ENCODE assay signal across 6 cellular contexts in genomic region chr19:3606174-3606689, GRCh38. TPM values are rescaled to one million over a fixed set of nuclear protein-coding genes. Genes with fewer than 3 reads are reported as not detected.
DNase-seq lines count a peak whose midpoint lies in the region; ATAC-seq, FAIRE-seq and TF ChIP-seq lines count a peak whose summit lies in the region.

No MANE protein-coding gene starts in this region.

- no peak overlapping the region for H3K27ac Mint-ChIP-seq in activated B cell treated with CpG ODN at 0.5 μM for 24 hours

- POLR2A ChIA-PET in activated B cell treated with CpG ODN at 0.5 μM for 24 hours (lab: Charles Lee), result no interaction called here
- POLR2A ChIA-PET in HepG2 (lab: Yijun Ruan, JAX), result no interaction called here

- in situ Hi-C loops in HepG2 (cut with HindIII; ENCODE audit: extremely low pct_ligation_motif_present, low pct_unique_long_range_greater_than_20kb), result no loop called here

- no peak for TF ChIP-seq CTCF in activated B cell treated with CpG ODN at 0.5 μM for 24 hours (IDR thresholded peaks at IDR 0.05)
- TF ChIP-seq CTCF in HepG2 (CRISPR knock-in tag; IDR thresholded peaks at IDR 0.05), result no peak

- H3K36me3 ChIP-seq in HepG2 (replicated peaks in 1 of 2; ENCODE audit: control insufficient read depth in 1 of 2, insufficient read depth in 2 of 2, low read length in 2 of 2), result 0 out of 5 replicates have a peak, but pooled peaks cover 0 to 2% of the 10 kb centered on the region in 2 experiments

- H3K36me3 Mint-ChIP-seq in activated B cell treated with CpG ODN at 0.5 μM for 24 hours (ENCODE audit: low read depth), result peaks cover 8% of the 10 kb centered on the region

- H3K9ac ChIP-seq in HepG2 (ENCODE audit: insufficient read depth, low read depth, low read length), result no peak overlapping the region

- peak overlapping the region; percentile 37 to 59 (median 49); a peak in 5 of 6 replicates for H3K4me3 ChIP-seq in HepG2 (replicated peaks in 1 of 3; ENCODE audit: insufficient read depth in 1 of 3, low read depth in 2 of 3, low read length in 3 of 3)

- peak overlapping the region; percentile 77 for H3K4me2 ChIP-seq in HepG2 (ENCODE audit: low read depth, low read length)

- no peaks in the 10 kb centered on the region for H3K79me2 ChIP-seq in HepG2 (ENCODE audit: insufficient read depth, low read length)

- H3K4me3 Mint-ChIP-seq in activated B cell treated with CpG ODN at 0.5 μM for 24 hours, result peak overlapping the region; percentile 63

- H3K27ac ChIP-seq in HepG2 (ENCODE audit: extremely low read length, insufficient read depth, low read length), result no peak overlapping the region

- H4K20me1 ChIP-seq in HepG2 (ENCODE audit: insufficient read depth, low read length), result no peaks in the 10 kb centered on the region

- no peak for TF ChIP-seq POLR2A in HepG2 (IDR thresholded peaks at IDR 0.05; ENCODE audit: insufficient read depth in 1 of 2, low read depth in 2 of 2, low read length in 2 of 2)

- CTCF ChIA-PET in activated B cell treated with CpG ODN at 0.5 μM for 24 hours (lab: Charles Lee), result no interaction called here
- CTCF ChIA-PET in HepG2 (lab: Yijun Ruan, JAX; ENCODE audit: low intra/inter-chr PET ratio, low total read pairs), result no interaction called here

- TF ChIP-seq EP300 in HepG2 (IDR thresholded peaks at IDR 0.05; ENCODE audit: low read depth in 2 of 2, low read length in 2 of 2), result no peak
- TF ChIP-seq EP300 in HepG2 (CRISPR knock-in tag; IDR thresholded peaks at IDR 0.05; ENCODE audit: borderline replicate concordance), result no peak

- BruUV-seq in HepG2 (replicated peaks; lab: Mats Ljungman, UMichigan), result no TSS peak

- peaks cover 1% of the 10 kb centered on the region for H3K27me3 Mint-ChIP-seq in activated B cell treated with CpG ODN at 0.5 μM for 24 hours

- peaks cover 48% of the 10 kb centered on the region for H3K4me1 ChIP-seq in HepG2 (ENCODE audit: insufficient read depth, low read length)

- WGBS in HepG2 (ENCODE audit: low lambda C conversion rate), result 50% methylated on average over 1 of the region's 35 CpGs

- no peaks in the 10 kb centered on the region for H3K9me3 Mint-ChIP-seq in activated B cell treated with CpG ODN at 0.5 μM for 24 hours

- no peaks in the 10 kb centered on the region for H3K9me3 ChIP-seq in HepG2 (ENCODE audit: low read length)

- peaks cover 18% of the 10 kb centered on the region for H3K4me1 Mint-ChIP-seq in activated B cell treated with CpG ODN at 0.5 μM for 24 hours

- TF ChIP-seq RAD21 in HepG2 (CRISPR knock-in tag; IDR thresholded peaks at IDR 0.05), result no peak

- no peak overlapping the region for H2AFZ ChIP-seq in HepG2 (ENCODE audit: low read length)

- DNase-seq in EH (ENCODE audit: low read depth) (peak; percentile 31), activated B cell treated with CpG ODN at 0.5 μM for 24 hours (no peak), HepG2 (ENCODE audit: low spot score) (no peak), posterior cingulate gyrus (no peak), germinal center (ENCODE audit: low spot score) (no peak)

- no peak for FAIRE-seq in HepG2 (lab: Jason Lieb, UNC)

- peaks cover 0 to 29% of the 10 kb centered on the region in 2 experiments; a peak in 2 of 5 replicates for H3K27me3 ChIP-seq in HepG2 (ENCODE audit: control insufficient read depth in 1 of 2, insufficient read depth in 2 of 2, low read length in 2 of 2)

- intact Hi-C loops in activated B cell treated with CpG ODN at 0.5 μM for 24 hours (cut with micrococcal nuclease), result loop anchor here (5.0 kb wide), 1 partner anchor 49 kb away; the partner anchor contains the start of gene MFSD12
- intact Hi-C loops in HepG2 (cut with micrococcal nuclease; ENCODE audit: unreplicated experiment), result no loop called here
- intact Hi-C loops in posterior cingulate gyrus (cut with DNase I), result no loop called here

- ATAC-seq in activated B cell treated with CpG ODN at 0.5 μM for 24 hours (ENCODE audit: low read depth), result peak; percentile 35
- ATAC-seq in HepG2, result peak; percentile 53
- no peak for ATAC-seq in HG02571 (IDR thresholded peaks at IDR 0.05; ENCODE audit: unreplicated experiment)

RNA-seq across cellular contexts. Expression of gene TBXA2R, which starts 0.4 kb away (rescaled TPM):
- total RNA-seq in activated B cell treated with CpG ODN at 0.5 μM for 24 hours (0.39 and 0.47 TPM in 2 replicates), HepG2 (2016; rRNA removed; fragmentation: Illumina TruSeq; extraction: Trizol) (not detected in 2 replicates)
- not detected in 2 replicates for total RNA-seq in HepG2 (2016; cell fraction: cytosol; rRNA removed; fragmentation: Illumina TruSeq; extraction: Trizol; ENCODE audit: low read depth)
- not detected in 2 replicates for total RNA-seq in HepG2 (2016; cell fraction: insoluble cytoplasmic fraction; rRNA removed; fragmentation: Illumina TruSeq; extraction: Trizol)
- not detected in 2 replicates for total RNA-seq in HepG2 (2016; cell fraction: membrane; rRNA removed; fragmentation: Illumina TruSeq; extraction: Trizol)
- not detected in 2 replicates for total RNA-seq in HepG2 (2016; cell fraction: nucleus; rRNA removed; fragmentation: Illumina TruSeq; extraction: Trizol)
- polyA plus RNA-seq in HepG2 (2011; rRNA removed), result 0.05 and 0.09 TPM in 2 replicates
- 0.04 TPM in 2 replicates for polyA plus RNA-seq in HepG2 (2011; cell fraction: cytosol; rRNA removed)
- polyA plus RNA-seq in HepG2 (2011; cell fraction: nucleus; rRNA removed), result 0.11 TPM in 1 of 2 replicates, not detected in the other
- not detected in 2 replicates for polyA plus RNA-seq in HepG2 (2012)
- not detected in 2 replicates for polyA plus RNA-seq in HepG2 (2016; cell fraction: cytosol; fragmentation: Illumina TruSeq; extraction: Trizol; ENCODE audit: low read depth)
- not detected in 2 replicates for polyA plus RNA-seq in HepG2 (2016; cell fraction: insoluble cytoplasmic fraction; fragmentation: Illumina TruSeq; extraction: Trizol; ENCODE audit: low read depth)
- not detected in 2 replicates for polyA plus RNA-seq in HepG2 (2016; cell fraction: membrane; fragmentation: Illumina TruSeq; extraction: Trizol; ENCODE audit: low read depth)
- not detected in 2 replicates for polyA plus RNA-seq in HepG2 (2016; cell fraction: nucleus; fragmentation: Illumina TruSeq; extraction: Trizol; ENCODE audit: insufficient read depth, low read depth)
- polyA minus RNA-seq in HepG2 (2011; rRNA and poly(A)+ RNA removed; ENCODE audit: low replicate concordance), result 0.20 and 1.3 TPM in 2 replicates
- not detected in 2 replicates for polyA minus RNA-seq in HepG2 (2011; cell fraction: cytosol; rRNA and poly(A)+ RNA removed)
- not detected in 2 replicates for polyA minus RNA-seq in HepG2 (2011; cell fraction: nucleus; rRNA and poly(A)+ RNA removed)

RNA-seq across cellular contexts. Expression of gene CACTIN, which starts 20.4 kb away (rescaled TPM):
- total RNA-seq in activated B cell treated with CpG ODN at 0.5 μM for 24 hours (45.3 and 48.1 TPM in 2 replicates), HepG2 (2016; rRNA removed; fragmentation: Illumina TruSeq; extraction: Trizol) (11.1 and 16.6 TPM in 2 replicates)
- total RNA-seq in HepG2 (2016; cell fraction: cytosol; rRNA removed; fragmentation: Illumina TruSeq; extraction: Trizol; ENCODE audit: low read depth), result 2.8 and 3.1 TPM in 2 replicates
- 11.2 and 17.9 TPM in 2 replicates for total RNA-seq in HepG2 (2016; cell fraction: insoluble cytoplasmic fraction; rRNA removed; fragmentation: Illumina TruSeq; extraction: Trizol)
- 4.7 and 5.6 TPM in 2 replicates for total RNA-seq in HepG2 (2016; cell fraction: membrane; rRNA removed; fragmentation: Illumina TruSeq; extraction: Trizol)
- 9.0 and 11.6 TPM in 2 replicates for total RNA-seq in HepG2 (2016; cell fraction: nucleus; rRNA removed; fragmentation: Illumina TruSeq; extraction: Trizol)
- polyA plus RNA-seq in HepG2 (2011; rRNA removed), result 10.0 and 11.5 TPM in 2 replicates
- 6.6 and 11.2 TPM in 2 replicates for polyA plus RNA-seq in HepG2 (2011; cell fraction: cytosol; rRNA removed)
- polyA plus RNA-seq in HepG2 (2011; cell fraction: nucleus; rRNA removed), result 31.8 and 41.5 TPM in 2 replicates
- polyA plus RNA-seq in HepG2 (2012), result 5.7 and 5.8 TPM in 2 replicates
- 1.7 and 1.8 TPM in 2 replicates for polyA plus RNA-seq in HepG2 (2016; cell fraction: cytosol; fragmentation: Illumina TruSeq; extraction: Trizol; ENCODE audit: low read depth)
- polyA plus RNA-seq in HepG2 (2016; cell fraction: insoluble cytoplasmic fraction; fragmentation: Illumina TruSeq; extraction: Trizol; ENCODE audit: low read depth), result 10.2 and 13.0 TPM in 2 replicates
- polyA plus RNA-seq in HepG2 (2016; cell fraction: membrane; fragmentation: Illumina TruSeq; extraction: Trizol; ENCODE audit: low read depth), result 3.7 and 4.0 TPM in 2 replicates
- polyA plus RNA-seq in HepG2 (2016; cell fraction: nucleus; fragmentation: Illumina TruSeq; extraction: Trizol; ENCODE audit: insufficient read depth, low read depth), result 28.6 and 30.2 TPM in 2 replicates
- 9.7 and 19.5 TPM in 2 replicates for polyA minus RNA-seq in HepG2 (2011; rRNA and poly(A)+ RNA removed; ENCODE audit: low replicate concordance)
- polyA minus RNA-seq in HepG2 (2011; cell fraction: cytosol; rRNA and poly(A)+ RNA removed), result 5.0 and 5.2 TPM in 2 replicates
- polyA minus RNA-seq in HepG2 (2011; cell fraction: nucleus; rRNA and poly(A)+ RNA removed), result 5.3 and 5.7 TPM in 2 replicates

RNA-seq across cellular contexts. Expression of gene GIPC3, which starts 21.0 kb away (rescaled TPM):
- total RNA-seq in activated B cell treated with CpG ODN at 0.5 μM for 24 hours, result 0.24 and 0.29 TPM in 2 replicates
- total RNA-seq in HepG2 (2016; rRNA removed; fragmentation: Illumina TruSeq; extraction: Trizol), result not detected in 2 replicates
- not detected in 2 replicates for total RNA-seq in HepG2 (2016; cell fraction: cytosol; rRNA removed; fragmentation: Illumina TruSeq; extraction: Trizol; ENCODE audit: low read depth)
- total RNA-seq in HepG2 (2016; cell fraction: insoluble cytoplasmic fraction; rRNA removed; fragmentation: Illumina TruSeq; extraction: Trizol), result not detected in 2 replicates
- total RNA-seq in HepG2 (2016; cell fraction: membrane; rRNA removed; fragmentation: Illumina TruSeq; extraction: Trizol), result not detected in 2 replicates
- total RNA-seq in HepG2 (2016; cell fraction: nucleus; rRNA removed; fragmentation: Illumina TruSeq; extraction: Trizol), result not detected in 2 replicates
- polyA plus RNA-seq in HepG2 (2011; rRNA removed), result 0.05 and 0.08 TPM in 2 replicates
- 0.01 and 0.03 TPM in 2 replicates for polyA plus RNA-seq in HepG2 (2011; cell fraction: cytosol; rRNA removed)
- 0.14 and 0.17 TPM in 2 replicates for polyA plus RNA-seq in HepG2 (2011; cell fraction: nucleus; rRNA removed)
- polyA plus RNA-seq in HepG2 (2012), result 0.04 TPM in 1 of 2 replicates, not detected in the other
- not detected in 2 replicates for polyA plus RNA-seq in HepG2 (2016; cell fraction: cytosol; fragmentation: Illumina TruSeq; extraction: Trizol; ENCODE audit: low read depth)
- not detected in 2 replicates for polyA plus RNA-seq in HepG2 (2016; cell fraction: insoluble cytoplasmic fraction; fragmentation: Illumina TruSeq; extraction: Trizol; ENCODE audit: low read depth)
- polyA plus RNA-seq in HepG2 (2016; cell fraction: membrane; fragmentation: Illumina TruSeq; extraction: Trizol; ENCODE audit: low read depth), result not detected in 2 replicates
- polyA plus RNA-seq in HepG2 (2016; cell fraction: nucleus; fragmentation: Illumina TruSeq; extraction: Trizol; ENCODE audit: insufficient read depth, low read depth), result not detected in 2 replicates
- 0.02 and 5.9 TPM in 2 replicates for polyA minus RNA-seq in HepG2 (2011; rRNA and poly(A)+ RNA removed; ENCODE audit: low replicate concordance)
- not detected in 2 replicates for polyA minus RNA-seq in HepG2 (2011; cell fraction: cytosol; rRNA and poly(A)+ RNA removed)
- not detected in 2 replicates for polyA minus RNA-seq in HepG2 (2011; cell fraction: nucleus; rRNA and poly(A)+ RNA removed)

RNA-seq across cellular contexts. Expression of gene HMG20B, which starts 33.5 kb away (rescaled TPM):
- total RNA-seq in activated B cell treated with CpG ODN at 0.5 μM for 24 hours (46.0 and 51.0 TPM in 2 replicates), HepG2 (2016; rRNA removed; fragmentation: Illumina TruSeq; extraction: Trizol) (23.0 and 29.2 TPM in 2 replicates)
- total RNA-seq in HepG2 (2016; cell fraction: cytosol; rRNA removed; fragmentation: Illumina TruSeq; extraction: Trizol; ENCODE audit: low read depth), result 26.2 and 31.3 TPM in 2 replicates
- total RNA-seq in HepG2 (2016; cell fraction: insoluble cytoplasmic fraction; rRNA removed; fragmentation: Illumina TruSeq; extraction: Trizol), result 26.2 and 29.0 TPM in 2 replicates
- total RNA-seq in HepG2 (2016; cell fraction: membrane; rRNA removed; fragmentation: Illumina TruSeq; extraction: Trizol), result 40.2 and 42.4 TPM in 2 replicates
- 17.0 TPM in 2 replicates for total RNA-seq in HepG2 (2016; cell fraction: nucleus; rRNA removed; fragmentation: Illumina TruSeq; extraction: Trizol)
- 23.9 and 24.8 TPM in 2 replicates for polyA plus RNA-seq in HepG2 (2011; rRNA removed)
- 17.7 and 28.8 TPM in 2 replicates for polyA plus RNA-seq in HepG2 (2011; cell fraction: cytosol; rRNA removed)
- polyA plus RNA-seq in HepG2 (2011; cell fraction: nucleus; rRNA removed), result 73.5 and 97.4 TPM in 2 replicates
- 19.0 and 22.8 TPM in 2 replicates for polyA plus RNA-seq in HepG2 (2012)
- polyA plus RNA-seq in HepG2 (2016; cell fraction: cytosol; fragmentation: Illumina TruSeq; extraction: Trizol; ENCODE audit: low read depth), result 33.9 and 35.6 TPM in 2 replicates
- polyA plus RNA-seq in HepG2 (2016; cell fraction: insoluble cytoplasmic fraction; fragmentation: Illumina TruSeq; extraction: Trizol; ENCODE audit: low read depth), result 36.6 TPM in 2 replicates
- 38.7 and 44.5 TPM in 2 replicates for polyA plus RNA-seq in HepG2 (2016; cell fraction: membrane; fragmentation: Illumina TruSeq; extraction: Trizol; ENCODE audit: low read depth)
- 80.7 and 81.4 TPM in 2 replicates for polyA plus RNA-seq in HepG2 (2016; cell fraction: nucleus; fragmentation: Illumina TruSeq; extraction: Trizol; ENCODE audit: insufficient read depth, low read depth)
- 13.9 and 67.7 TPM in 2 replicates for polyA minus RNA-seq in HepG2 (2011; rRNA and poly(A)+ RNA removed; ENCODE audit: low replicate concordance)
- 10.8 and 16.1 TPM in 2 replicates for polyA minus RNA-seq in HepG2 (2011; cell fraction: cytosol; rRNA and poly(A)+ RNA removed)
- 8.7 and 9.7 TPM in 2 replicates for polyA minus RNA-seq in HepG2 (2011; cell fraction: nucleus; rRNA and poly(A)+ RNA removed)

RNA-seq across cellular contexts. Expression of gene MFSD12, which starts 48.8 kb away (rescaled TPM):
- total RNA-seq in activated B cell treated with CpG ODN at 0.5 μM for 24 hours (59.2 and 76.9 TPM in 2 replicates), HepG2 (2016; rRNA removed; fragmentation: Illumina TruSeq; extraction: Trizol) (14.0 and 29.1 TPM in 2 replicates)
- total RNA-seq in HepG2 (2016; cell fraction: cytosol; rRNA removed; fragmentation: Illumina TruSeq; extraction: Trizol; ENCODE audit: low read depth), result 9.9 and 10.2 TPM in 2 replicates
- 10.6 and 28.5 TPM in 2 replicates for total RNA-seq in HepG2 (2016; cell fraction: insoluble cytoplasmic fraction; rRNA removed; fragmentation: Illumina TruSeq; extraction: Trizol)
- total RNA-seq in HepG2 (2016; cell fraction: membrane; rRNA removed; fragmentation: Illumina TruSeq; extraction: Trizol), result 19.7 and 20.6 TPM in 2 replicates
- 25.3 and 29.9 TPM in 2 replicates for total RNA-seq in HepG2 (2016; cell fraction: nucleus; rRNA removed; fragmentation: Illumina TruSeq; extraction: Trizol)
- polyA plus RNA-seq in HepG2 (2011; rRNA removed), result 27.2 and 37.0 TPM in 2 replicates
- polyA plus RNA-seq in HepG2 (2011; cell fraction: cytosol; rRNA removed), result 16.9 and 29.1 TPM in 2 replicates
- 143 and 182 TPM in 2 replicates for polyA plus RNA-seq in HepG2 (2011; cell fraction: nucleus; rRNA removed)
- polyA plus RNA-seq in HepG2 (2012), result 21.1 and 40.6 TPM in 2 replicates
- polyA plus RNA-seq in HepG2 (2016; cell fraction: cytosol; fragmentation: Illumina TruSeq; extraction: Trizol; ENCODE audit: low read depth), result 12.9 and 14.1 TPM in 2 replicates
- 12.6 and 14.9 TPM in 2 replicates for polyA plus RNA-seq in HepG2 (2016; cell fraction: insoluble cytoplasmic fraction; fragmentation: Illumina TruSeq; extraction: Trizol; ENCODE audit: low read depth)
- polyA plus RNA-seq in HepG2 (2016; cell fraction: membrane; fragmentation: Illumina TruSeq; extraction: Trizol; ENCODE audit: low read depth), result 19.3 and 20.1 TPM in 2 replicates
- 55.9 and 62.9 TPM in 2 replicates for polyA plus RNA-seq in HepG2 (2016; cell fraction: nucleus; fragmentation: Illumina TruSeq; extraction: Trizol; ENCODE audit: insufficient read depth, low read depth)
- polyA minus RNA-seq in HepG2 (2011; rRNA and poly(A)+ RNA removed; ENCODE audit: low replicate concordance), result 76.5 and 865 TPM in 2 replicates
- 29.2 and 33.3 TPM in 2 replicates for polyA minus RNA-seq in HepG2 (2011; cell fraction: cytosol; rRNA and poly(A)+ RNA removed)
- 22.5 and 22.8 TPM in 2 replicates for polyA minus RNA-seq in HepG2 (2011; cell fraction: nucleus; rRNA and poly(A)+ RNA removed)
